31 cellular contexts compared by ENCODE assay signal in genomic region chr2:98070081-98070480, GRCh38. TPM values are rescaled to one million over a fixed set of nuclear protein-coding genes. Genes with fewer than 3 reads are reported as not detected.
A peak's percentile ranks its signal among the peaks of the same experiment; 100 is the strongest.
DNase-seq lines count a peak whose midpoint lies in the region; ATAC-seq, FAIRE-seq and TF ChIP-seq lines count a peak whose summit lies in the region.
"Had no signal": no experiment of that assay in that cellular context is flagged by ENCODE, and none has a peak within 500 bp of the region (broad histone marks: within the 10 kb centered on the region; RNA-seq: fewer than 3 reads in every experiment).

No MANE protein-coding gene starts in this region.

- H3K27me3 ChIP-seq in GM23338 (ENCODE audit: insufficient read depth) (no peaks in the 10 kb centered on the region), H1 (replicated peaks in 1 of 4; ENCODE audit: control insufficient read depth in 3 of 4, extremely low read depth in 1 of 4, insufficient read depth in 3 of 4, low read length in 3 of 4) (no peaks in the 10 kb centered on the region), muscle layer of duodenum (ENCODE audit: low read depth, low read length) (no peaks in the 10 kb centered on the region), stomach smooth muscle (ENCODE audit: control insufficient read depth in 1 of 2, insufficient read depth in 2 of 2, low read length in 2 of 2) (no peaks in the 10 kb centered on the region)
- H3K27me3 ChIP-seq: Peyer's patch had no signal

- CTCF ChIA-PET in H1 (lab: Charles Lee; ENCODE audit: partially characterized antibody), result interaction anchor here (0.9 kb wide), 1 partner anchor 329 kb away, joined by 3 read pairs; no protein-coding TSS in a partner anchor

- H3K9ac ChIP-seq in H1 (replicated peaks in 1 of 4; ENCODE audit: extremely low read depth in 1 of 4, low read depth in 3 of 4, low read length in 3 of 4) (no peak overlapping the region), stomach smooth muscle (ENCODE audit: low read length in 2 of 2) (peak overlapping the region in 1 of 2 donors; percentile 58)

- no peaks in the 10 kb centered on the region for H3K23me2 ChIP-seq in H1 (ENCODE audit: low read depth, low read length)

- H2BK120ac ChIP-seq in H1 (replicated peaks; ENCODE audit: low read depth, low read length), result no peak overlapping the region

- 89% methylated on average over 11 of the region's 11 CpGs; no CpG with 5 or more reads in 1 of the 2 experiments for WGBS in H1 (ENCODE audit: extremely low coverage in 1 of 2, insufficient coverage in 1 of 2, insufficient read length in 1 of 2, insufficient replicate concordance in 2 of 2, low coverage in 1 of 2, low lambda C conversion rate in 2 of 2, missing lambda C conversion rate in 1 of 2), 2 experiments

- DNase-seq in GM23338 (ENCODE audit: low spot score) (peak; percentile 12), H1 (ENCODE audit: low read depth in 1 of 2, low spot score in 2 of 2) (no peak), caudate nucleus (lab: John Stamatoyannopoulos, UW) (no peak)
- no peak for DNase-seq in activated CD4-positive, alpha-beta T cell treated with anti-CD3 and anti-CD28 coated beads, Interleukin-2, amount 10 ng/mL, durations not matched to agents 24 days and 14 days
- DNase-seq: 8988T; ACHN; Calu3; DMS79 treated with DMSO at 0.1 percent for 48 hours; GF-D8; H7; NCI-H1092 treated with DMSO at 0.1 percent for 48 hours; NCI-H1436; NCI-H187; NCI-H2081 treated with DMSO at 0.1 percent for 48 hours; NCI-H2171 treated with DMSO at 0.1 percent for 48 hours; NCI-H446; NCI-H524 treated with DMSO at 0.1 percent for 48 hours; NCI-H82; NK-92 treated with Interleukin-12 subunit alpha and Interleukin-12 subunit beta, amount 100 ng/mL, for 24 hours; OCI-M1; Peyer's patch; SHP77 treated with DMSO at 0.1 percent for 48 hours had no signal

- FAIRE-seq in H1 (lab: Jason Lieb, UNC), result no peak
- FAIRE-seq: GM12892, GM19239, HTR-8/SVneo, K562 had no signal

- no peak overlapping the region for H3K4ac ChIP-seq in H1 (replicated peaks; ENCODE audit: insufficient read length, low read depth, low read length)

- H3K9me2 ChIP-seq in GM23338 (ENCODE audit: insufficient read depth), result no peaks in the 10 kb centered on the region; the same call in 1 of the 2 replicates

- H3K4me1 ChIP-seq in GM23338 (ENCODE audit: insufficient read depth) (no peaks in the 10 kb centered on the region; the same call in 1 of the 2 replicates), H1 (replicated peaks in 1 of 4; ENCODE audit: control insufficient read depth in 3 of 4, insufficient read depth in 4 of 4, low read length in 3 of 4) (0 out of 7 replicates have a peak, but pooled peaks cover 0 to 3% (median 0%) of the 10 kb centered on the region in 4 experiments), muscle layer of duodenum (ENCODE audit: control insufficient read depth in 1 of 2, insufficient read depth in 2 of 2, low read length in 2 of 2) (no peaks in the 10 kb centered on the region), stomach smooth muscle (ENCODE audit: control insufficient read depth, insufficient read depth, low read length) (peaks cover 7% of the 10 kb centered on the region)
- H3K4me1 ChIP-seq: Peyer's patch had no signal

- no peaks in the 10 kb centered on the region for H3K79me2 ChIP-seq in GM23338 (replicated peaks; ENCODE audit: insufficient read depth)
- H3K79me2 ChIP-seq in H1 (ENCODE audit: control insufficient read depth in 1 of 2, insufficient read depth in 2 of 2, low read length in 2 of 2), result no peaks in the 10 kb centered on the region

- no peaks in the 10 kb centered on the region for H3K36me3 Mint-ChIP-seq in GM23338 (ENCODE audit: low read depth)
- H3K36me3 Mint-ChIP-seq in activated CD4-positive, alpha-beta T cell treated with anti-CD3 and anti-CD28 coated beads, Interleukin-2, amount 10 ng/mL, durations not matched to agents 24 days and 14 days (ENCODE audit: low read depth), result no peaks in the 10 kb centered on the region

- H3K9me3 Mint-ChIP-seq in GM23338, result no peaks in the 10 kb centered on the region; the same call in 2 of the 3 replicates
- H3K9me3 Mint-ChIP-seq in activated CD4-positive, alpha-beta T cell treated with anti-CD3 and anti-CD28 coated beads, Interleukin-2, amount 10 ng/mL, durations not matched to agents 24 days and 14 days, result no peaks in the 10 kb centered on the region

- no peak overlapping the region for H4K8ac ChIP-seq in H1 (ENCODE audit: extremely low read depth, insufficient read depth, low read length)

- intact Hi-C loops in activated CD4-positive, alpha-beta T cell treated with anti-CD3 and anti-CD28 coated beads, Interleukin-2, amount 10 ng/mL, durations not matched to agents 24 days and 14 days (cut with micrococcal nuclease), result no loop called here

- H3K4me3 ChIP-seq in GM23338 (no peak overlapping the region), H1 (ENCODE audit: extremely low read depth in 1 of 4, insufficient read depth in 2 of 4, low read depth in 3 of 4, low read length in 4 of 4) (no peak overlapping the region), muscle layer of duodenum (ENCODE audit: low read depth in 1 of 2, low read length in 2 of 2) (no peak overlapping the region), stomach smooth muscle (ENCODE audit: low read length in 2 of 2) (peak overlapping the region; percentile 24 to 49)
- H3K4me3 ChIP-seq: K562, Peyer's patch had no signal

- no peak overlapping the region for H2BK5ac ChIP-seq in H1 (ENCODE audit: low read depth, low read length)

- POLR2A ChIA-PET in H1 (lab: Charles Lee; ENCODE audit: partially characterized antibody), result interaction anchor here (0.8 kb wide), 1 partner anchor 87 kb away, joined by 3 read pairs; no protein-coding TSS in a partner anchor

- peaks cover 6% of the 10 kb centered on the region for H3K4me1 Mint-ChIP-seq in GM23338
- no peaks in the 10 kb centered on the region for H3K4me1 Mint-ChIP-seq in activated CD4-positive, alpha-beta T cell treated with anti-CD3 and anti-CD28 coated beads, Interleukin-2, amount 10 ng/mL, durations not matched to agents 24 days and 14 days

- H3K27ac ChIP-seq in GM23338 (ENCODE audit: low read depth) (no peak overlapping the region), H1 (ENCODE audit: low read depth, low read length) (no peak overlapping the region), muscle layer of duodenum (ENCODE audit: low read length) (peak overlapping the region; percentile 19), stomach smooth muscle (ENCODE audit: low read length) (peak overlapping the region; percentile 86), caudate nucleus (ENCODE audit: low read depth, low read length) (no peak overlapping the region)
- H3K27ac ChIP-seq: Peyer's patch had no signal

- no peak overlapping the region for H4K91ac ChIP-seq in H1 (replicated peaks; ENCODE audit: insufficient read length, low read length)

- ATAC-seq in GM23338, result peak; percentile 54
- no peak for ATAC-seq in SK-N-SH treated with all-trans-retinoic acid at 6 μM for 48 hours
- ATAC-seq: K562 had no signal

- no peak overlapping the region for H3K14ac ChIP-seq in H1 (ENCODE audit: insufficient read length)

- H3K9me3 ChIP-seq in H1 (ENCODE audit: insufficient read depth in 2 of 2, low read depth in 1 of 2, low read length in 1 of 2) (no peaks in the 10 kb centered on the region), muscle layer of duodenum (ENCODE audit: control insufficient read depth in 1 of 2, low read length in 2 of 2) (no peaks in the 10 kb centered on the region), stomach smooth muscle (ENCODE audit: control insufficient read depth in 2 of 2, low read length in 2 of 2) (no peaks in the 10 kb centered on the region)
- H3K9me3 ChIP-seq: Peyer's patch had no signal

- H3K36me3 ChIP-seq in GM23338 (ENCODE audit: insufficient read depth) (no peaks in the 10 kb centered on the region), H1 (ENCODE audit: control insufficient read depth in 2 of 4, insufficient read depth in 4 of 4, low read length in 3 of 4) (no peaks in the 10 kb centered on the region), muscle layer of duodenum (ENCODE audit: control insufficient read depth in 1 of 2, insufficient read depth in 2 of 2, low read length in 2 of 2) (no peaks in the 10 kb centered on the region), stomach smooth muscle (ENCODE audit: control insufficient read depth in 2 of 2, insufficient read depth in 2 of 2, low read length in 2 of 2) (no peaks in the 10 kb centered on the region)
- H3K36me3 ChIP-seq: Peyer's patch had no signal

- H2BK15ac ChIP-seq in H1 (ENCODE audit: low read length), result no peak overlapping the region

- no peak overlapping the region for H3K23ac ChIP-seq in H1 (ENCODE audit: insufficient read length)

- TF ChIP-seq CTCF in GM23338 (conservative IDR thresholded peaks at IDR 0.05; ENCODE audit: low read depth in 2 of 2), result no peak
- TF ChIP-seq CTCF in H1 (IDR thresholded peaks at IDR 0.05; ENCODE audit: control extremely low read depth in 1 of 3, insufficient read depth in 1 of 3, low read depth in 1 of 3, low read length in 3 of 3), result no peak

- no peak for TF ChIP-seq RAD21 in H1 (IDR thresholded peaks at IDR 0.05 in 1 of 2, conservative IDR thresholded peaks at IDR 0.05 in 1 of 2; ENCODE audit: low read depth in 2 of 2, low read length in 2 of 2)

- H3K56ac ChIP-seq in H1 (replicated peaks; ENCODE audit: insufficient read length, low read depth, low read length), result no peak overlapping the region

- H3K27me3 Mint-ChIP-seq in GM23338 (ENCODE audit: insufficient read depth, low read depth, poor library complexity), result peaks cover 6% of the 10 kb centered on the region
- H3K27me3 Mint-ChIP-seq in activated CD4-positive, alpha-beta T cell treated with anti-CD3 and anti-CD28 coated beads, Interleukin-2, amount 10 ng/mL, durations not matched to agents 24 days and 14 days, result peaks cover 3% of the 10 kb centered on the region

- H2AFZ ChIP-seq in GM23338, result peak overlapping the region; percentile 81
- peak overlapping the region; percentile 71; the same call in 1 of the 2 replicates for H2AFZ ChIP-seq in H1 (ENCODE audit: low read length)

- H4K20me1 ChIP-seq in GM23338 (replicated peaks; ENCODE audit: insufficient read depth) (no peaks in the 10 kb centered on the region), H1 (replicated peaks in 1 of 2; ENCODE audit: control insufficient read depth in 1 of 2, insufficient read depth in 2 of 2, low read length in 2 of 2) (no peaks in the 10 kb centered on the region)

- no peak overlapping the region for H3K27ac Mint-ChIP-seq in GM23338
- H3K27ac Mint-ChIP-seq in activated CD4-positive, alpha-beta T cell treated with anti-CD3 and anti-CD28 coated beads, Interleukin-2, amount 10 ng/mL, durations not matched to agents 24 days and 14 days, result no peak overlapping the region

- no peaks in the 10 kb centered on the region for H3F3A ChIP-seq in GM23338 (replicated peaks; ENCODE audit: low read depth)

- no peak overlapping the region for H2AK5ac ChIP-seq in H1 (ENCODE audit: low read depth, low read length)

- no peak for TF ChIP-seq POLR2A in H1 (IDR thresholded peaks at IDR 0.05; ENCODE audit: control extremely low read depth in 1 of 2, low read depth in 2 of 2, low read length in 2 of 2)

- no peaks in the 10 kb centered on the region for H3K79me1 ChIP-seq in H1 (ENCODE audit: low read depth, low read length)

- TF ChIP-seq EP300 in H1 (IDR thresholded peaks at IDR 0.05; ENCODE audit: borderline replicate concordance in 1 of 2, low read depth in 2 of 2, low read length in 2 of 2), result no peak

- H4K5ac ChIP-seq in H1 (ENCODE audit: insufficient read length, low read depth, low read length), result no peak overlapping the region

- no peak overlapping the region for H2BK20ac ChIP-seq in H1 (ENCODE audit: low read length)

- no peak overlapping the region for H3K4me2 ChIP-seq in GM23338
- H3K4me2 ChIP-seq in H1 (ENCODE audit: insufficient read depth in 1 of 2, low read depth in 2 of 2, low read length in 2 of 2), result no peak overlapping the region

- no peak overlapping the region for H3K18ac ChIP-seq in H1 (ENCODE audit: extremely low read depth, low read length)

- H3K4me3 Mint-ChIP-seq in GM23338, result no peak overlapping the region
- H3K4me3 Mint-ChIP-seq in activated CD4-positive, alpha-beta T cell treated with anti-CD3 and anti-CD28 coated beads, Interleukin-2, amount 10 ng/mL, durations not matched to agents 24 days and 14 days, result no peak overlapping the region

- H2BK12ac ChIP-seq in H1 (ENCODE audit: low read depth, low read length), result no peak overlapping the region

RNA-seq across cellular contexts. Expression of gene VWA3B, which starts 16.9 kb away (rescaled TPM):
- total RNA-seq in GM23338 (2014; rRNA removed; shearing (Covaris generic)), result not detected in 2 replicates
- polyA plus RNA-seq in GM23338 (2016; fragmentation: Nextera tagmentation; extraction: Ambion mirVana) (not detected in 2 replicates), H1 (2011; rRNA removed) (not detected in 2 replicates)
- not detected in 2 replicates for total RNA-seq in H1 (2021; fragmentation: NEBNext Ultra II Directional; extraction: Animal tissue kit (Norgen Biotek cat#: 25700))
- not detected for polyA plus RNA-seq in H1 (2011; cell fraction: cytosol; rRNA removed)
- not detected for polyA plus RNA-seq in H1 (2011; cell fraction: nucleus; rRNA removed)
- polyA plus RNA-seq in H1 (2012, experiment 1 of 2), result not detected in 4 replicates
- polyA plus RNA-seq in H1 (2012, experiment 2 of 2), result not detected
- not detected for polyA plus RNA-seq in H1 (2013, experiment 1 of 2)
- not detected for polyA plus RNA-seq in H1 (2013, experiment 2 of 2)
- polyA minus RNA-seq in H1 (2011; rRNA and poly(A)+ RNA removed), result not detected in 2 replicates
- polyA minus RNA-seq in H1 (2011; cell fraction: cytosol; rRNA and poly(A)+ RNA removed), result not detected
- polyA minus RNA-seq in H1 (2011; cell fraction: nucleus; rRNA and poly(A)+ RNA removed), result not detected
- total RNA-seq in activated CD4-positive, alpha-beta T cell treated with anti-CD3 and anti-CD28 coated beads, Interleukin-2, amount 10 ng/mL, durations not matched to agents 24 days and 14 days, result not detected in 2 replicates
- total RNA-seq: Calu3, K562, M059J had no signal
- polyA plus RNA-seq: BJ, K562 had no signal

Comparison
In these comparisons a context has a peak if more than half of its experiments do, and no peak if none do; other contexts are left out.
1. H3K27ac ChIP-seq: peak in muscle layer of duodenum (single experiment) and stomach smooth muscle (single experiment); none in GM23338 (single experiment), H1 (single experiment) and caudate nucleus (single experiment).
2. H3K4me3 ChIP-seq: peak in stomach smooth muscle (2 of 2); none in GM23338 (single experiment), H1 (0 of 4) and muscle layer of duodenum (0 of 2).